ENCODE assay signal across 12 cellular contexts in the genomic region with DNA sequence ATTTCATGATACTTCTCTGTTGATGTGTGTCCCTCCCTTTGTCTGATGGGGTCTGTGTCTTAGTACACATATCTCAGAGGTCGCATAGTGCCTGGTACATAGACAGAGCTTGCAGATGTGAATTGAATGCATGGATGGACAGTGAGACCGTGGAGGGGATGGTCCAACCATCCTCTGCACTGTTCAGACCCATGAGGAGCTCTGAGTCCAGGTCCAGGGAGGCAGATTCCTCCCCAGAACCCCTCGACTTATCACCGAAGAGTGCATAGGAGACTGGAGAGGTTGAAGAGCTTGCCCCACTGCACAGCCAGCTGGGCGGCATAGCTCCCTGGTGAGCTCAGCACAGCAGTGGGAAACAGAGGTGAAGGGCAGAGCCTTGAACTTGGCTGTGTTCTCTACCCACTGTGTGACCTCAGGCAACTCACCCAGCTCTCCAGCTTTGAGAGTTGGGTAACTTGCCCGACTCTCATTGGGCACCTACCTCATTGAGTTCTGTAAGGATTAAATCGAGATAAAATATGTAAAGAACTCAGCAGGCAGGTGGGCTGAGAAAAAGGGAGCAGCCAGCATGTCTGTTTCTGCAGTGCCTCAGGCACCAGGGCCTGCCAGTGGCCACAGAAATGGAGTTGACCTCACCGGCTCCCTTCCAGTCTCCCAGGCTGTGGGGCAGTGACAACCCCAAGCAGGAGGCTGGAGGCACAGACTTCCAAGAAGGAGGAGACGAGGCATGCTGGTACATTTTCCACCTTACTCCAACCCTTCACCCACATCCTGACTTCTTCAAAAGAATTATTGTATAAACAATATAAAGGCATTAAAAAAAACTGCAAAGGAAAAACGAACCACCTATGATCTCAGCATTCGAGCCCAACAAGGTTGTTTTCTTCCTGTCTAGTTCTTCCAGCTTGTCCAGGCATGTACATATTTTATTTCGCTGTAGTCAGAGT. TPM values are rescaled to one million over a fixed set of nuclear protein-coding genes. Genes with fewer than 3 reads are reported as not detected.
DNase-seq lines count a peak whose midpoint lies in the region; ATAC-seq, FAIRE-seq and TF ChIP-seq lines count a peak whose summit lies in the region.
"Had no signal": no experiment of that assay in that cellular context is flagged by ENCODE, and none has a peak within 500 bp of the region (broad histone marks: within the 10 kb centered on the region; RNA-seq: fewer than 3 reads in every experiment).

No MANE protein-coding gene starts in this region.

- H3K4me3 ChIP-seq in K562: no peak overlapping the region
- H3K4me3 ChIP-seq in stomach: no peak overlapping the region

- H3K27ac ChIP-seq in K562 (ENCODE audit: extremely low read depth, low read depth, low read length) (peak overlapping the region; percentile 8; the same call in 1 of the 3 replicates), stomach (peak overlapping the region in 3 of 5 donors; percentile 15 to 63 (median 61))
- H3K27ac ChIP-seq: WERI-Rb-1 had no signal

- no peak for FAIRE-seq in K562 (lab: Jason Lieb, UNC)
- FAIRE-seq: A204.1 had no signal

- in situ Hi-C loops in K562 (cut with MboI): no loop called here

- BruUV-seq in K562 (replicated peaks; lab: Mats Ljungman, UMichigan): no TSS peak

- H3K27ac Mint-ChIP-seq in activated naive CD4-positive, alpha-beta T cell treated with anti-CD3 and anti-CD28 coated beads for 36 hours: no peak overlapping the region
- H3K27ac Mint-ChIP-seq: activated naive CD4-positive, alpha-beta T cell treated with anti-CD3 and anti-CD28 coated beads, Interleukin-2, amount 10 ng/mL, durations not matched to agents 7 days and 5 days had no signal

- H3K36me3 ChIP-seq in K562 (ENCODE audit: control insufficient read depth, insufficient read depth, low read length) (no peaks in the 10 kb centered on the region), stomach (no peaks in the 10 kb centered on the region)
- H3K36me3 ChIP-seq: WERI-Rb-1 had no signal

- peak overlapping the region in 1 of 2 experiments; percentile 83; a peak in 2 of 4 replicates for H3K9ac ChIP-seq in K562 (ENCODE audit: insufficient read depth in 1 of 2, low read depth in 2 of 2, low read length in 2 of 2)

- POLR2A ChIA-PET in K562 (lab: Yijun Ruan, JAX): interaction anchor here (0.6 to 10.0 kb wide), 6 partner anchors 5 to 87 kb away, joined by 3 to 103 read pairs (median 4); no protein-coding TSS in a partner anchor

- peaks cover 7% of the 10 kb centered on the region; the same call in 2 of the 3 replicates for H3K79me2 ChIP-seq in K562 (ENCODE audit: control insufficient read depth, insufficient read depth, low read length)

- H3K4me1 Mint-ChIP-seq in activated naive CD4-positive, alpha-beta T cell treated with anti-CD3 and anti-CD28 coated beads for 36 hours (ENCODE audit: low read depth): no peaks in the 10 kb centered on the region

- 63% methylated on average over 12 of the region's 12 CpGs for WGBS in K562 (ENCODE audit: insufficient coverage, low coverage, missing lambda C conversion rate)
- 50 to 66% (median 54%) methylated on average over 9 to 12 of the region's 12 CpGs for WGBS in stomach, 5 donors

- H3K9me3 Mint-ChIP-seq in activated naive CD4-positive, alpha-beta T cell treated with anti-CD3 and anti-CD28 coated beads for 36 hours: no peaks in the 10 kb centered on the region
- H3K9me3 Mint-ChIP-seq: activated naive CD4-positive, alpha-beta T cell treated with anti-CD3 and anti-CD28 coated beads, Interleukin-2, amount 10 ng/mL, durations not matched to agents 7 days and 5 days had no signal

- no peaks in the 10 kb centered on the region for H3K9me3 ChIP-seq in K562 (replicated peaks; ENCODE audit: control insufficient read depth, insufficient read depth, low read depth, low read length)
- H3K9me3 ChIP-seq in stomach: no peaks in the 10 kb centered on the region

- H3K4me1 ChIP-seq in K562 (replicated peaks in 1 of 2; ENCODE audit: control insufficient read depth in 2 of 2, insufficient read depth in 2 of 2, low read length in 2 of 2) (peaks cover 27 to 29% of the 10 kb centered on the region in 2 experiments), stomach (peaks cover 0 to 22% (median 11%) of the 10 kb centered on the region in 4 donors)

- TF ChIP-seq CTCF in K562 (IDR thresholded peaks at IDR 0.05 in 2 of 3, conservative IDR thresholded peaks at IDR 0.05 in 1 of 3; ENCODE audit: insufficient read depth in 2 of 3, low read depth in 1 of 3, low read length in 3 of 3) (no peak), stomach (IDR thresholded peaks at IDR 0.05) (no peak)

- no peak for TF ChIP-seq POLR2A in K562 (conservative IDR thresholded peaks at IDR 0.05)
- no peak for TF ChIP-seq POLR2A in stomach (IDR thresholded peaks at IDR 0.05)

- no peaks in the 10 kb centered on the region for H3K27me3 Mint-ChIP-seq in activated naive CD4-positive, alpha-beta T cell treated with anti-CD3 and anti-CD28 coated beads for 36 hours (ENCODE audit: low read depth)

- no peaks in the 10 kb centered on the region for H4K20me1 ChIP-seq in K562 (replicated peaks; ENCODE audit: control insufficient read depth, insufficient read depth, low read length)

- H3K4me2 ChIP-seq in K562 (ENCODE audit: insufficient read depth, low read length): no peak overlapping the region

- DNase-seq in NCI-H1105 treated with DMSO at 0.1 percent for 48 hours (lab: John Stamatoyannopoulos, UW) (peak; percentile 10), NCI-H1105 (lab: John Stamatoyannopoulos, UW) (no peak), K562 (ENCODE audit: extremely low read depth in 1 of 4, low spot score in 3 of 4) (no peak), left colon (no peak), stomach (no peak)
- no peak for DNase-seq in activated CD8-positive, alpha-beta memory T cell treated with anti-CD3 and anti-CD28 coated beads, Interleukin-2, amount 50 U/mL, for 4 hours
- no peak for DNase-seq in activated naive CD4-positive, alpha-beta T cell treated with anti-CD3 and anti-CD28 coated beads for 36 hours
- DNase-seq: activated naive CD4-positive, alpha-beta T cell treated with anti-CD3 and anti-CD28 coated beads, Interleukin-2, amount 10 ng/mL, durations not matched to agents 7 days and 5 days; effector CD8-positive, alpha-beta T cell; WERI-Rb-1 had no signal

- H3K27me3 ChIP-seq in K562 (ENCODE audit: control insufficient read depth in 2 of 2, insufficient read depth in 2 of 2, low read length in 2 of 2) (no peaks in the 10 kb centered on the region), stomach (no peaks in the 10 kb centered on the region)

- H3K9me1 ChIP-seq in K562 (ENCODE audit: control insufficient read depth, insufficient read depth, low read length): no peaks in the 10 kb centered on the region

- no peaks in the 10 kb centered on the region for H3K36me3 Mint-ChIP-seq in activated naive CD4-positive, alpha-beta T cell treated with anti-CD3 and anti-CD28 coated beads for 36 hours (ENCODE audit: low read depth)
- H3K36me3 Mint-ChIP-seq: activated naive CD4-positive, alpha-beta T cell treated with anti-CD3 and anti-CD28 coated beads, Interleukin-2, amount 10 ng/mL, durations not matched to agents 7 days and 5 days had no signal

- CTCF ChIA-PET in K562 (lab: Yijun Ruan, JAX; ENCODE audit: low intra/inter-chr PET ratio): no interaction called here
- CTCF ChIA-PET in activated naive CD4-positive, alpha-beta T cell treated with anti-CD3 and anti-CD28 coated beads for 36 hours (lab: Charles Lee): interaction anchor here (0.7 kb wide), 1 partner anchor 62 kb away, joined by 8 read pairs; no protein-coding TSS in a partner anchor

- no peak for TF ChIP-seq RAD21 in K562 (CRISPR knock-in tag; conservative IDR thresholded peaks at IDR 0.05 in 1 of 2, IDR thresholded peaks at IDR 0.05 in 1 of 2)

- ATAC-seq in K562 (peak; percentile 17), left colon (peak; percentile 26), GM18498 (IDR thresholded peaks at IDR 0.05; ENCODE audit: unreplicated experiment) (no peak)

- intact Hi-C loops in K562 (cut with micrococcal nuclease) (no loop called here), left colon (cut with DNase I, micrococcal nuclease) (no loop called here), stomach (cut with DNase I; ENCODE audit: low total_unique reads) (no loop called here)
- intact Hi-C loops in activated naive CD4-positive, alpha-beta T cell treated with anti-CD3 and anti-CD28 coated beads for 36 hours (cut with micrococcal nuclease): no loop called here

- TF ChIP-seq EP300 in K562 (IDR thresholded peaks at IDR 0.05; ENCODE audit: low read length) (no peak), stomach (IDR thresholded peaks at IDR 0.05) (no peak)

- no peak overlapping the region for H3K4me3 Mint-ChIP-seq in activated naive CD4-positive, alpha-beta T cell treated with anti-CD3 and anti-CD28 coated beads for 36 hours
- H3K4me3 Mint-ChIP-seq: activated naive CD4-positive, alpha-beta T cell treated with anti-CD3 and anti-CD28 coated beads, Interleukin-2, amount 10 ng/mL, durations not matched to agents 7 days and 5 days had no signal

- peak overlapping the region; percentile 5 for H2AFZ ChIP-seq in K562 (ENCODE audit: low read depth, low read length)

RNA-seq across cellular contexts. Expression of a gene that starts 54.1 kb away (rescaled TPM):
- total RNA-seq in K562 (2011; cell fraction: chromatin; rRNA removed; ENCODE audit: low replicate concordance): 1,487 and 3,369 TPM in 2 replicates
- total RNA-seq in K562 (2011; cell fraction: nucleolus; rRNA removed): 1,103 and 1,251 TPM in 2 replicates
- 1,578 and 1,589 TPM in 2 replicates for total RNA-seq in K562 (2011; cell fraction: nucleoplasm; rRNA removed)
- total RNA-seq in K562 (2014; rRNA removed) (303 and 478 TPM in 2 replicates), K562 (2014; rRNA removed; fragmentation: Illumina TruSeq; extraction: Trizol) (468 and 534 TPM in 2 replicates), K562 (2015; rRNA removed; fragmentation: Illumina TruSeq; extraction: Trizol) (310 and 332 TPM in 2 replicates), K562 (2021) (450 and 470 TPM in 2 replicates), left colon (100 to 1,000 TPM; 416 to 595 TPM), stomach (100 to 1,000 TPM in 3 of 5 donors, 10 to 100 TPM in 2; 27.2 to 289 (median 178) TPM)
- polyA plus RNA-seq in K562 (2011; rRNA removed) (521 and 679 TPM in 2 replicates), K562 (2014; fragmentation: Illumina TruSeq; extraction: Trizol) (239 and 256 TPM in 2 replicates), K562 (2014; fragmentation: Nextera tagmentation; extraction: Ambion mirVana) (100 to 1,000 TPM; 149 to 308 TPM), K562 (2014; rRNA removed) (241 and 268 TPM in 2 replicates), stomach (10 to 100 TPM in 2 of 3 donors, 1 to 10 TPM in 1; 5.5 to 16.2 (median 11.2) TPM)
- 104 and 238 TPM in 2 replicates for polyA plus RNA-seq in K562 (2011; cell fraction: cytosol; rRNA removed)
- 454 and 755 TPM in 2 replicates for polyA plus RNA-seq in K562 (2011; cell fraction: nucleus; rRNA removed)
- 166 and 406 TPM in 2 replicates for polyA plus RNA-seq in K562 (2012)
- 2,244 and 2,897 TPM in 2 replicates for polyA minus RNA-seq in K562 (2011; rRNA and poly(A)+ RNA removed)
- 425 and 493 TPM in 2 replicates for polyA minus RNA-seq in K562 (2011; cell fraction: cytosol; rRNA and poly(A)+ RNA removed)
- 581 and 964 TPM in 2 replicates for polyA minus RNA-seq in K562 (2011; cell fraction: nucleus; rRNA and poly(A)+ RNA removed)
- 100 to 1,000 TPM; 436 to 442 TPM for total RNA-seq in activated naive CD4-positive, alpha-beta T cell treated with anti-CD3 and anti-CD28 coated beads for 36 hours
